In the genomic region with DNA sequence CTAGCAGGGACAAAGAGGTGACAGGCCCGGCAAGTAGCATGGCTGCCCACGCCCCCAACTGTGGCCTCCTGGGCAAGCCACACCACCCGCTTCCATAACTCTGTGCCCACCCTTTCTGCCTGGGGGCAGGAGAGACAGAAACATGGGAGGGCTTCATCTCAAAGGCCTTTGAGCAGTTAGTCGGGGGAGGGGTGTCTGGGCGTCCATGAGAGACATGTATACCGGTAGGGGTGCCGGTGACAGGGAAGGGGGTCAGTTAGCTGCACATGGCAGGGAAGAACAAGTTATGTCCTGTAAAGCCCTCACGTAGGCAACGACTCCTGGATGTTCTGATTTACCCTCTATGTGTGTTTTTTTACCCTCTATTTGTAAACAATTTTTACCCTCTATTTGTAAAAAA, we compare ENCODE assay signal across 16 cellular contexts. TPM values are rescaled to one million over a fixed set of nuclear protein-coding genes. Genes with fewer than 3 reads are reported as not detected.
DNase-seq lines count a peak whose midpoint lies in the region; ATAC-seq and TF ChIP-seq lines count a peak whose summit lies in the region.
"Had no signal": no experiment of that assay in that cellular context is flagged by ENCODE, and none has a peak within 500 bp of the region (broad histone marks: within the 10 kb centered on the region; RNA-seq: fewer than 3 reads in every experiment).

No MANE protein-coding gene starts in this region.

- H3K4me1 Mint-ChIP-seq in CD4-positive, alpha-beta T cell (ENCODE audit: low read depth) = peaks cover 50% of the 10 kb centered on the region
- peaks cover 66% of the 10 kb centered on the region for H3K4me1 Mint-ChIP-seq in WTC11
- H3K4me1 Mint-ChIP-seq in naive thymus-derived CD4-positive, alpha-beta T cell = peaks cover 18 to 68% (median 39%) of the 10 kb centered on the region in 7 donors

- TF ChIP-seq CTCF in CD4-positive, alpha-beta T cell (IDR thresholded peaks at IDR 0.05) = no peak
- no peak for TF ChIP-seq CTCF in WTC11 (IDR thresholded peaks at IDR 0.05)
- TF ChIP-seq CTCF in BE2C (IDR thresholded peaks at IDR 0.05; ENCODE audit: low read depth, low read length) = no peak

- H3K9me3 ChIP-seq in CD4-positive, alpha-beta T cell (ENCODE audit: control insufficient read depth, low read length) = no peaks in the 10 kb centered on the region
- H3K9me3 ChIP-seq in naive thymus-derived CD4-positive, alpha-beta T cell (ENCODE audit: control insufficient read depth in 2 of 3, low read length in 3 of 3) = no peaks in the 10 kb centered on the region
- H3K9me3 ChIP-seq in BE2C = no peaks in the 10 kb centered on the region
- H3K9me3 ChIP-seq: SJCRH30 had no signal

- no peak for DNase-seq in CD4-positive, alpha-beta T cell
- DNase-seq in D341Med (ENCODE audit: low spot score) = peak; percentile 4
- DNase-seq in WTC11 (ENCODE audit: low spot score) = no peak
- DNase-seq in naive thymus-derived CD4-positive, alpha-beta T cell = no peak
- DNase-seq in NCI-H2196 treated with DMSO at 0.1 percent for 48 hours (lab: John Stamatoyannopoulos, UW; ENCODE audit: unreplicated experiment) = no peak
- no peak for DNase-seq in BE2C
- DNase-seq: Calu3, DMS79, KG1, NCI-H2029 treated with DMSO at 0.1 percent for 48 hours, NCI-H226, SJCRH30 had no signal

- H3K9me3 Mint-ChIP-seq in CD4-positive, alpha-beta T cell = no peaks in the 10 kb centered on the region
- H3K9me3 Mint-ChIP-seq in WTC11 = no peaks in the 10 kb centered on the region
- no peaks in the 10 kb centered on the region for H3K9me3 Mint-ChIP-seq in naive thymus-derived CD4-positive, alpha-beta T cell

- POLR2A ChIA-PET in CD4-positive, alpha-beta T cell (lab: Charles Lee) = no interaction called here
- POLR2A ChIA-PET in WTC11 (lab: Charles Lee) = no interaction called here
- POLR2A ChIA-PET in naive thymus-derived CD4-positive, alpha-beta T cell (lab: Charles Lee) = no interaction called here

- H3K4me1 ChIP-seq in naive thymus-derived CD4-positive, alpha-beta T cell (ENCODE audit: control insufficient read depth in 2 of 2, insufficient read depth in 2 of 2, low read length in 2 of 2) = peaks cover 39 to 44% of the 10 kb centered on the region in 2 donors
- H3K4me1 ChIP-seq in BE2C = peaks cover 5% of the 10 kb centered on the region
- H3K4me1 ChIP-seq: SJCRH30 had no signal

- H3K27me3 Mint-ChIP-seq in CD4-positive, alpha-beta T cell = no peaks in the 10 kb centered on the region
- no peaks in the 10 kb centered on the region for H3K27me3 Mint-ChIP-seq in WTC11 (ENCODE audit: low read depth)
- peaks cover 0 to 16% (median 0%) of the 10 kb centered on the region in 5 donors for H3K27me3 Mint-ChIP-seq in naive thymus-derived CD4-positive, alpha-beta T cell

- no peaks in the 10 kb centered on the region for H3K36me3 Mint-ChIP-seq in CD4-positive, alpha-beta T cell (ENCODE audit: low read depth)
- H3K36me3 Mint-ChIP-seq in WTC11 = 0 out of 2 replicates have a peak, but pooled peaks cover 2% of the 10 kb centered on the region
- H3K36me3 Mint-ChIP-seq in naive thymus-derived CD4-positive, alpha-beta T cell = peaks cover 0 to 6% (median 0%) of the 10 kb centered on the region in 5 donors

- intact Hi-C loops in CD4-positive, alpha-beta T cell (cut with DNase I, micrococcal nuclease) = no loop called here
- intact Hi-C loops in naive thymus-derived CD4-positive, alpha-beta T cell (cut with micrococcal nuclease) = no loop called here

- no peak overlapping the region for H3K4me3 ChIP-seq in naive thymus-derived CD4-positive, alpha-beta T cell (ENCODE audit: low read length)
- H3K4me3 ChIP-seq in BE2C (ENCODE audit: low read depth, low read length) = no peak overlapping the region
- H3K4me3 ChIP-seq: GM12878, SJCRH30 had no signal

- H3K36me3 ChIP-seq in naive thymus-derived CD4-positive, alpha-beta T cell (ENCODE audit: control insufficient read depth in 2 of 3, insufficient read depth in 3 of 3, low read length in 3 of 3) = no peaks in the 10 kb centered on the region
- H3K36me3 ChIP-seq in BE2C = no peaks in the 10 kb centered on the region
- H3K36me3 ChIP-seq: SJCRH30 had no signal

- no peak overlapping the region for H3K4me3 Mint-ChIP-seq in CD4-positive, alpha-beta T cell
- no peak overlapping the region for H3K4me3 Mint-ChIP-seq in WTC11
- H3K4me3 Mint-ChIP-seq in naive thymus-derived CD4-positive, alpha-beta T cell = peak overlapping the region in 9 of 10 donors; percentile 9 to 71 (median 38)

- no peak overlapping the region for H3K27ac ChIP-seq in CD4-positive, alpha-beta T cell (ENCODE audit: low read depth, low read length)
- no peak overlapping the region for H3K27ac ChIP-seq in naive thymus-derived CD4-positive, alpha-beta T cell (ENCODE audit: low read depth, low read length)
- H3K27ac ChIP-seq: RWPE1, SJCRH30 had no signal

- no peak for ATAC-seq in CD4-positive, alpha-beta T cell (ENCODE audit: poor library complexity)
- ATAC-seq in WTC11 (no peak), HG02938 (IDR thresholded peaks at IDR 0.05; ENCODE audit: unreplicated experiment) (no peak)
- no peak for ATAC-seq in naive thymus-derived CD4-positive, alpha-beta T cell
- ATAC-seq: GM12878 had no signal

- H3K27me3 ChIP-seq in CD4-positive, alpha-beta T cell (ENCODE audit: control insufficient read depth, insufficient read depth, low read length) = no peaks in the 10 kb centered on the region
- no peaks in the 10 kb centered on the region for H3K27me3 ChIP-seq in naive thymus-derived CD4-positive, alpha-beta T cell (ENCODE audit: control insufficient read depth in 2 of 2, insufficient read depth in 2 of 2, low read length in 2 of 2)
- H3K27me3 ChIP-seq in BE2C = no peaks in the 10 kb centered on the region
- H3K27me3 ChIP-seq: SJCRH30 had no signal

- CTCF ChIA-PET in CD4-positive, alpha-beta T cell (lab: Charles Lee) = no interaction called here
- CTCF ChIA-PET in WTC11 (lab: Charles Lee) = interaction anchor here (0.8 to 1.1 kb wide), 3 partner anchors 17 to 86 kb away, joined by 3 to 4 read pairs (median 4); a partner anchor contains a TSS
- CTCF ChIA-PET in naive thymus-derived CD4-positive, alpha-beta T cell (lab: Charles Lee) = no interaction called here

- peak overlapping the region; percentile 82 for H3K27ac Mint-ChIP-seq in CD4-positive, alpha-beta T cell
- H3K27ac Mint-ChIP-seq in WTC11 = peak overlapping the region; percentile 82
- H3K27ac Mint-ChIP-seq in naive thymus-derived CD4-positive, alpha-beta T cell = peak overlapping the region in 2 of 9 donors; percentile 67 to 79

TF ChIP-seq in WTC11, 78 proteins besides CTCF, POLR2A, EP300 and RAD21 (continues in another document):
- TF ChIP-seq, protein P1, sequence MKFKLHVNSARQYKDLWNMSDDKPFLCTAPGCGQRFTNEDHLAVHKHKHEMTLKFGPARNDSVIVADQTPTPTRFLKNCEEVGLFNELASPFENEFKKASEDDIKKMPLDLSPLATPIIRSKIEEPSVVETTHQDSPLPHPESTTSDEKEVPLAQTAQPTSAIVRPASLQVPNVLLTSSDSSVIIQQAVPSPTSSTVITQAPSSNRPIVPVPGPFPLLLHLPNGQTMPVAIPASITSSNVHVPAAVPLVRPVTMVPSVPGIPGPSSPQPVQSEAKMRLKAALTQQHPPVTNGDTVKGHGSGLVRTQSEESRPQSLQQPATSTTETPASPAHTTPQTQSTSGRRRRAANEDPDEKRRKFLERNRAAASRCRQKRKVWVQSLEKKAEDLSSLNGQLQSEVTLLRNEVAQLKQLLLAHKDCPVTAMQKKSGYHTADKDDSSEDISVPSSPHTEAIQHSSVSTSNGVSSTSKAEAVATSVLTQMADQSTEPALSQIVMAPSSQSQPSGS (CRISPR knock-in tag; IDR thresholded peaks at IDR 0.05; ENCODE audit: borderline replicate concordance, low read depth) = no peak
- TF ChIP-seq, protein P2, sequence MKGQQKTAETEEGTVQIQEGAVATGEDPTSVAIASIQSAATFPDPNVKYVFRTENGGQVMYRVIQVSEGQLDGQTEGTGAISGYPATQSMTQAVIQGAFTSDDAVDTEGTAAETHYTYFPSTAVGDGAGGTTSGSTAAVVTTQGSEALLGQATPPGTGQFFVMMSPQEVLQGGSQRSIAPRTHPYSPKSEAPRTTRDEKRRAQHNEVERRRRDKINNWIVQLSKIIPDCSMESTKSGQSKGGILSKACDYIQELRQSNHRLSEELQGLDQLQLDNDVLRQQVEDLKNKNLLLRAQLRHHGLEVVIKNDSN (CRISPR knock-in tag; IDR thresholded peaks at IDR 0.05) = no peak
- TF ChIP-seq ELF4 (CRISPR knock-in tag; IDR thresholded peaks at IDR 0.05; ENCODE audit: low read depth) = no peak
- TF ChIP-seq JAZF1 (CRISPR knock-in tag; IDR thresholded peaks at IDR 0.05) = no peak
- TF ChIP-seq ZBTB21 (CRISPR knock-in tag; IDR thresholded peaks at IDR 0.05; ENCODE audit: borderline replicate concordance) = no peak
- TF ChIP-seq ZNF219 (CRISPR knock-in tag; IDR thresholded peaks at IDR 0.05; ENCODE audit: borderline replicate concordance) = no peak

RNA-seq across cellular contexts. Expression of a gene that starts 9.3 kb away (rescaled TPM):
- total RNA-seq in CD4-positive, alpha-beta T cell = 10 to 100 TPM; 24.8 to 26.8 TPM
- 120 to 175 TPM (median 161 TPM) in 3 replicates for total RNA-seq in WTC11 (2021)
- total RNA-seq in naive thymus-derived CD4-positive, alpha-beta T cell = 10 to 100 TPM in 2 of 5 experiments, under 1 TPM in 3; 0.32 to 29.0 (median 0.51) TPM
- under 1 TPM; 0.07 to 0.53 TPM for polyA plus RNA-seq in naive thymus-derived CD4-positive, alpha-beta T cell
- polyA plus RNA-seq in BE2C (2012; ENCODE audit: insufficient read depth, insufficient read length, low read depth) = 127 TPM

RNA-seq across cellular contexts. Expression of a gene that starts 26.6 kb away (rescaled TPM):
- 100 to 1,000 TPM; 171 to 173 TPM for total RNA-seq in CD4-positive, alpha-beta T cell
- 203 to 237 TPM (median 232 TPM) in 3 replicates for total RNA-seq in WTC11 (2021)
- total RNA-seq in naive thymus-derived CD4-positive, alpha-beta T cell = 100 to 1,000 TPM; 156 to 299 (median 168) TPM
- polyA plus RNA-seq in naive thymus-derived CD4-positive, alpha-beta T cell = 100 to 1,000 TPM; 400 to 496 TPM
- polyA plus RNA-seq in BE2C (2012; ENCODE audit: insufficient read depth, insufficient read length, low read depth) = 1,099 TPM

RNA-seq across cellular contexts. Expression of a gene that starts 26.9 kb away (rescaled TPM):
- 10 to 100 TPM; 46.8 to 47.3 TPM for total RNA-seq in CD4-positive, alpha-beta T cell
- 50.4 to 52.9 TPM (median 52.4 TPM) in 3 replicates for total RNA-seq in WTC11 (2021)
- 10 to 100 TPM; 44.1 to 73.1 (median 57.0) TPM for total RNA-seq in naive thymus-derived CD4-positive, alpha-beta T cell
- 100 to 1,000 TPM in 1 of 2 donors, 10 to 100 TPM in 1; 89.2 to 125 TPM for polyA plus RNA-seq in naive thymus-derived CD4-positive, alpha-beta T cell
- 278 TPM for polyA plus RNA-seq in BE2C (2012; ENCODE audit: insufficient read depth, insufficient read length, low read depth)

RNA-seq across cellular contexts. Expression of a gene that starts 40.2 kb away (rescaled TPM):
- total RNA-seq in CD4-positive, alpha-beta T cell = not detected
- not detected in 3 replicates for total RNA-seq in WTC11 (2021)
- total RNA-seq in naive thymus-derived CD4-positive, alpha-beta T cell = not detected
- not detected for polyA plus RNA-seq in naive thymus-derived CD4-positive, alpha-beta T cell
- 30.3 TPM for polyA plus RNA-seq in BE2C (2012; ENCODE audit: insufficient read depth, insufficient read length, low read depth)
- total RNA-seq: G401, GM12878 had no signal

RNA-seq across cellular contexts. Expression of a gene that starts 57.0 kb away (rescaled TPM):
- not detected for total RNA-seq in CD4-positive, alpha-beta T cell
- total RNA-seq in WTC11 (2021) = 2.5 to 4.2 TPM (median 2.9 TPM) in 3 replicates
- 1 to 10 TPM in 1 of 5 experiments, under 1 TPM in 2, not detected in 2; 0.45 to 1.6 (median 0.68) TPM for total RNA-seq in naive thymus-derived CD4-positive, alpha-beta T cell
- not detected for polyA plus RNA-seq in naive thymus-derived CD4-positive, alpha-beta T cell
- polyA plus RNA-seq in BE2C (2012; ENCODE audit: insufficient read depth, insufficient read length, low read depth) = 136 TPM

Comparison
In these comparisons a context has a peak if more than half of its experiments do, and no peak if none do; other contexts are left out.
1. H3K4me3 Mint-ChIP-seq: peak in naive thymus-derived CD4-positive, alpha-beta T cell (9 of 10); none in CD4-positive, alpha-beta T cell (single experiment) and WTC11 (single experiment).